Comparison of ENCODE assay signal across 19 cellular contexts in genomic region chr18:51021226-51021965, GRCh38. TPM values are rescaled to one million over a fixed set of nuclear protein-coding genes. Genes with fewer than 3 reads are reported as not detected.
DNase-seq lines count a peak whose midpoint lies in the region; ATAC-seq and TF ChIP-seq lines count a peak whose summit lies in the region.
"Had no signal": no experiment of that assay in that cellular context is flagged by ENCODE, and none has a peak within 500 bp of the region (broad histone marks: within the 10 kb centered on the region; RNA-seq: fewer than 3 reads in every experiment).

No MANE protein-coding gene starts in this region.

- no peaks in the 10 kb centered on the region for H3K27me3 Mint-ChIP-seq in activated CD4-positive, alpha-beta T cell treated with anti-CD3 and anti-CD28 coated beads, Interleukin-2, amount 10 ng/mL, durations not matched to agents 24 days and 14 days
- H3K27me3 Mint-ChIP-seq in activated CD4-positive, alpha-beta T cell treated with anti-CD3 and anti-CD28 coated beads for 36 hours: no peaks in the 10 kb centered on the region
- peaks cover 2% of the 10 kb centered on the region for H3K27me3 Mint-ChIP-seq in nephron progenitor cell (ENCODE audit: low read depth, poor library complexity)
- H3K27me3 Mint-ChIP-seq: CD4-positive, alpha-beta T cell had no signal

- no peak overlapping the region for H3K4me3 Mint-ChIP-seq in activated CD4-positive, alpha-beta T cell treated with anti-CD3 and anti-CD28 coated beads, Interleukin-2, amount 10 ng/mL, durations not matched to agents 24 days and 14 days
- H3K4me3 Mint-ChIP-seq in activated CD4-positive, alpha-beta T cell treated with anti-CD3 and anti-CD28 coated beads for 36 hours: no peak overlapping the region
- no peak overlapping the region for H3K4me3 Mint-ChIP-seq in nephron progenitor cell
- H3K4me3 Mint-ChIP-seq: CD14-positive monocyte; CD4-positive, alpha-beta T cell; HFFc6 had no signal

- no peak for ATAC-seq in activated CD4-positive, alpha-beta T cell treated with anti-CD3 and anti-CD28 coated beads for 36 hours
- no peak for ATAC-seq in HG03097 (IDR thresholded peaks at IDR 0.05; ENCODE audit: low FRiP score, unreplicated experiment)
- ATAC-seq: GM12878 had no signal

- TF ChIP-seq CTCF in VCaP (conservative IDR thresholded peaks at IDR 0.05) (no peak), nephron progenitor cell (IDR thresholded peaks at IDR 0.05) (no peak)

- intact Hi-C loops in activated CD4-positive, alpha-beta T cell treated with anti-CD3 and anti-CD28 coated beads, Interleukin-2, amount 10 ng/mL, durations not matched to agents 24 days and 14 days (cut with micrococcal nuclease): no loop called here
- intact Hi-C loops in activated CD4-positive, alpha-beta T cell treated with anti-CD3 and anti-CD28 coated beads for 36 hours (cut with DNase I, micrococcal nuclease): no loop called here

- peaks cover 6% of the 10 kb centered on the region for H3K36me3 Mint-ChIP-seq in activated CD4-positive, alpha-beta T cell treated with anti-CD3 and anti-CD28 coated beads, Interleukin-2, amount 10 ng/mL, durations not matched to agents 24 days and 14 days (ENCODE audit: low read depth)
- peaks cover 6% of the 10 kb centered on the region for H3K36me3 Mint-ChIP-seq in activated CD4-positive, alpha-beta T cell treated with anti-CD3 and anti-CD28 coated beads for 36 hours (ENCODE audit: low read depth)
- no peaks in the 10 kb centered on the region for H3K36me3 Mint-ChIP-seq in nephron progenitor cell (ENCODE audit: low read depth)

- H3K27ac ChIP-seq in VCaP: peak overlapping the region; percentile 65
- H3K27ac ChIP-seq: 22Rv1; BLaER1 treated with 17β-estradiol and CSF1 and Interleukin-3, amounts not matched to agents 10 nM and 100 nM had no signal

- no peaks in the 10 kb centered on the region for H3K4me1 Mint-ChIP-seq in activated CD4-positive, alpha-beta T cell treated with anti-CD3 and anti-CD28 coated beads, Interleukin-2, amount 10 ng/mL, durations not matched to agents 24 days and 14 days
- H3K4me1 Mint-ChIP-seq in activated CD4-positive, alpha-beta T cell treated with anti-CD3 and anti-CD28 coated beads for 36 hours: no peaks in the 10 kb centered on the region
- H3K4me1 Mint-ChIP-seq in nephron progenitor cell: peaks cover 11% of the 10 kb centered on the region

- peak; percentile 41 for DNase-seq in activated CD4-positive, alpha-beta T cell treated with anti-CD3 and anti-CD28 coated beads, Interleukin-2, amount 10 ng/mL, durations not matched to agents 24 days and 14 days
- DNase-seq in activated CD4-positive, alpha-beta T cell treated with anti-CD3 and anti-CD28 coated beads for 36 hours: no peak
- DNase-seq in nephron progenitor cell (no peak), NCI-H2196 (lab: John Stamatoyannopoulos, UW; ENCODE audit: unreplicated experiment) (no peak), COR-L47 (lab: John Stamatoyannopoulos, UW) (no peak)
- DNase-seq: BE2C; Caco-2; CD4-positive, alpha-beta T cell; DMS153; DND-41; GDM1; GOT3; HFFc6 had no signal

- peaks cover 5% of the 10 kb centered on the region for H3K9me3 Mint-ChIP-seq in activated CD4-positive, alpha-beta T cell treated with anti-CD3 and anti-CD28 coated beads, Interleukin-2, amount 10 ng/mL, durations not matched to agents 24 days and 14 days
- H3K9me3 Mint-ChIP-seq in activated CD4-positive, alpha-beta T cell treated with anti-CD3 and anti-CD28 coated beads for 36 hours (ENCODE audit: low read depth): peaks cover 5% of the 10 kb centered on the region
- H3K9me3 Mint-ChIP-seq in nephron progenitor cell: peaks cover 5% of the 10 kb centered on the region
- H3K9me3 Mint-ChIP-seq: HFFc6 had no signal

- POLR2A ChIA-PET in activated CD4-positive, alpha-beta T cell treated with anti-CD3 and anti-CD28 coated beads for 36 hours (lab: Charles Lee): no interaction called here

- no peak overlapping the region for H3K27ac Mint-ChIP-seq in activated CD4-positive, alpha-beta T cell treated with anti-CD3 and anti-CD28 coated beads, Interleukin-2, amount 10 ng/mL, durations not matched to agents 24 days and 14 days
- no peak overlapping the region for H3K27ac Mint-ChIP-seq in activated CD4-positive, alpha-beta T cell treated with anti-CD3 and anti-CD28 coated beads for 36 hours
- peak overlapping the region; percentile 1 for H3K27ac Mint-ChIP-seq in nephron progenitor cell
- H3K27ac Mint-ChIP-seq: CD14-positive monocyte; CD4-positive, alpha-beta T cell; HFFc6 had no signal

- CTCF ChIA-PET in activated CD4-positive, alpha-beta T cell treated with anti-CD3 and anti-CD28 coated beads for 36 hours (lab: Charles Lee): no interaction called here

RNA-seq across cellular contexts. Expression of gene SMAD4, which starts 8.6 kb away (rescaled TPM):
- total RNA-seq in activated CD4-positive, alpha-beta T cell treated with anti-CD3 and anti-CD28 coated beads, Interleukin-2, amount 10 ng/mL, durations not matched to agents 24 days and 14 days: 76.5 and 90.8 TPM in 2 replicates
- total RNA-seq in activated CD4-positive, alpha-beta T cell treated with anti-CD3 and anti-CD28 coated beads for 36 hours: 10 to 100 TPM; 79.3 to 89.5 TPM

RNA-seq across cellular contexts. Expression of gene ELAC1, which starts 53.6 kb away (rescaled TPM):
- 6.8 and 7.0 TPM in 2 replicates for total RNA-seq in activated CD4-positive, alpha-beta T cell treated with anti-CD3 and anti-CD28 coated beads, Interleukin-2, amount 10 ng/mL, durations not matched to agents 24 days and 14 days
- 1 to 10 TPM; 4.7 to 5.6 TPM for total RNA-seq in activated CD4-positive, alpha-beta T cell treated with anti-CD3 and anti-CD28 coated beads for 36 hours
